In genomic region chr22:19930537-19931486, GRCh38 we compare ENCODE assay signal across 14 cellular contexts.
"Had no signal": no experiment of that assay in that cellular context is flagged by ENCODE, and none has a peak within 500 bp of the region (broad histone marks: within the 10 kb centered on the region; RNA-seq: fewer than 3 reads in every experiment).

No MANE protein-coding gene starts in this region.

- DNase-seq: activated CD4-positive, alpha-beta T cell treated with anti-CD3 and anti-CD28 coated beads, Interleukin-2, amount 10 ng/mL, durations not matched to agents 24 days and 14 days; activated naive CD4-positive, alpha-beta T cell treated with anti-CD3 and anti-CD28 coated beads, Interleukin-2, amount 10 ng/mL, durations not matched to agents 7 days and 5 days; activated T-cell treated with anti-CD3 and anti-CD28 coated beads for 4 hours; central memory CD4-positive, alpha-beta T cell; cortex of kidney; effector CD8-positive, alpha-beta T cell; head of caudate nucleus; immature natural killer cell; occipital lobe; T-helper 2 cell; uterus had no signal

- H3K27ac ChIP-seq: right lobe of liver, tibial nerve, uterus had no signal

- H3K4me3 Mint-ChIP-seq: activated CD4-positive, alpha-beta T cell treated with anti-CD3 and anti-CD28 coated beads, Interleukin-2, amount 10 ng/mL, durations not matched to agents 24 days and 14 days; activated naive CD4-positive, alpha-beta T cell treated with anti-CD3 and anti-CD28 coated beads, Interleukin-2, amount 10 ng/mL, durations not matched to agents 7 days and 5 days; immature natural killer cell; nephron had no signal

- H3K4me1 Mint-ChIP-seq: activated CD4-positive, alpha-beta T cell treated with anti-CD3 and anti-CD28 coated beads, Interleukin-2, amount 10 ng/mL, durations not matched to agents 24 days and 14 days; nephron had no signal

- H3K4me3 ChIP-seq: right lobe of liver, tibial nerve, uterus had no signal

- ATAC-seq: right lobe of liver had no signal

- H3K4me1 ChIP-seq: uterus had no signal

- H3K27me3 ChIP-seq: right lobe of liver, tibial nerve, uterus had no signal

- H3K36me3 ChIP-seq: uterus had no signal

- H3K27me3 Mint-ChIP-seq: activated CD4-positive, alpha-beta T cell treated with anti-CD3 and anti-CD28 coated beads, Interleukin-2, amount 10 ng/mL, durations not matched to agents 24 days and 14 days; activated naive CD4-positive, alpha-beta T cell treated with anti-CD3 and anti-CD28 coated beads, Interleukin-2, amount 10 ng/mL, durations not matched to agents 7 days and 5 days had no signal

- H3K27ac Mint-ChIP-seq: activated CD4-positive, alpha-beta T cell treated with anti-CD3 and anti-CD28 coated beads, Interleukin-2, amount 10 ng/mL, durations not matched to agents 24 days and 14 days; activated naive CD4-positive, alpha-beta T cell treated with anti-CD3 and anti-CD28 coated beads, Interleukin-2, amount 10 ng/mL, durations not matched to agents 7 days and 5 days; immature natural killer cell; nephron had no signal

- H3K9me3 ChIP-seq: right lobe of liver, tibial nerve, uterus had no signal

- H3K9me3 Mint-ChIP-seq: activated CD4-positive, alpha-beta T cell treated with anti-CD3 and anti-CD28 coated beads, Interleukin-2, amount 10 ng/mL, durations not matched to agents 24 days and 14 days had no signal
